1 cellular context compared by ENCODE assay signal in the genomic region with DNA sequence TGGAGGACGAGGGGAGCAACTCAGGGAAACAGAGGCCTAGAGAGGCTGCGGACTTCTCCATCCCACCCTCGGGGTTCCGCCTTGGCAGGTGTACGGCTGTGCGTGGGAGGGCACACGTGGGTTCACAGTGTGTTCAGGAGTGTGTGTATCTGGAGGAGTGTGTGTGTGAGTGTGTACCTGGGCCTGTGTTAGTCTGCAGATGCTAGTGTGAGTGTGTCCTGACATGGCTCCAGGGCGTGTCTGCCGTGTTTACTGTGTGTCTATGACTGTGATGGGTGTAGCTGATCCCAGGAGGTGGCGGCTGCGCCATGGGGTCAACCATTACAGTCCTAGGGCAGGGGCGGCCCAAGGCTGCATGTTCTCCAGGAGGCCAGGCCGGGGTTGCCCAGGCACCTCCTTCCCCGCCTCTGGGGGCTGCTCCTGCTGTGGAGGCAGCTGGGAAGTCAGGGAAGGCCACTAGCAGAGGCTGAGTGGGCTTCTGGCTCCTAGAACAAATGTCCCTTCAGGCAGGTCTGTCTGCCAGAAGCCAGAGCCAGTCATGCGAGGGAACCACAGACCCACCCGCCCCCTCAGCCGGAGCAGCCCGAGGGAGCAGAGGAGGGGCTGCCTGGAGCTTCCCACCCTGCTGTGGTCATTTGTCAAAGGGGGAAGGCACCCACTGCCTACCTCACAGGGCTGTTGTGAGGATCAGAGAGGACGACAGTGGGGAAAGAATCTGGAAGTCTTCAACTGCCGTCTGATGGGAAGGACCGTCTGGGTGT.
TF ChIP-seq lines count a peak whose summit lies in the region.

No MANE protein-coding gene starts in this region.

TF ChIP-seq in IMR-90, 13 proteins besides CTCF, POLR2A, EP300 and RAD21 (continued from another document):
- TF ChIP-seq, protein P1, sequence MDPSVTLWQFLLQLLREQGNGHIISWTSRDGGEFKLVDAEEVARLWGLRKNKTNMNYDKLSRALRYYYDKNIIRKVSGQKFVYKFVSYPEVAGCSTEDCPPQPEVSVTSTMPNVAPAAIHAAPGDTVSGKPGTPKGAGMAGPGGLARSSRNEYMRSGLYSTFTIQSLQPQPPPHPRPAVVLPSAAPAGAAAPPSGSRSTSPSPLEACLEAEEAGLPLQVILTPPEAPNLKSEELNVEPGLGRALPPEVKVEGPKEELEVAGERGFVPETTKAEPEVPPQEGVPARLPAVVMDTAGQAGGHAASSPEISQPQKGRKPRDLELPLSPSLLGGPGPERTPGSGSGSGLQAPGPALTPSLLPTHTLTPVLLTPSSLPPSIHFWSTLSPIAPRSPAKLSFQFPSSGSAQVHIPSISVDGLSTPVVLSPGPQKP (IDR thresholded peaks at IDR 0.05; ENCODE audit: borderline replicate concordance, low read depth, low read length) = no peak
- TF ChIP-seq CEBPB (IDR thresholded peaks at IDR 0.05; ENCODE audit: low read depth, low read length) = no peak
- TF ChIP-seq MXI1 (IDR thresholded peaks at IDR 0.05; ENCODE audit: borderline replicate concordance, low read depth, low read length) = no peak
- TF ChIP-seq MAZ (IDR thresholded peaks at IDR 0.05; ENCODE audit: borderline replicate concordance, low read depth, low read length) = no peak
- TF ChIP-seq RFX5 (IDR thresholded peaks at IDR 0.05; ENCODE audit: low read depth, low read length) = no peak
- TF ChIP-seq CHD1 (IDR thresholded peaks at IDR 0.05; ENCODE audit: low read depth, low read length) = no peak
- TF ChIP-seq BHLHE40 (IDR thresholded peaks at IDR 0.05; ENCODE audit: low read depth, low read length) = no peak
- TF ChIP-seq NFE2L2 (IDR thresholded peaks at IDR 0.05; ENCODE audit: low read depth, low read length) = no peak
- TF ChIP-seq FOS (IDR thresholded peaks at IDR 0.05; ENCODE audit: low read depth, low read length) = no peak
TF ChIP-seq in IMR-90: peak in this region for 0.
